8 cellular contexts compared by ENCODE assay signal in the genomic region with DNA sequence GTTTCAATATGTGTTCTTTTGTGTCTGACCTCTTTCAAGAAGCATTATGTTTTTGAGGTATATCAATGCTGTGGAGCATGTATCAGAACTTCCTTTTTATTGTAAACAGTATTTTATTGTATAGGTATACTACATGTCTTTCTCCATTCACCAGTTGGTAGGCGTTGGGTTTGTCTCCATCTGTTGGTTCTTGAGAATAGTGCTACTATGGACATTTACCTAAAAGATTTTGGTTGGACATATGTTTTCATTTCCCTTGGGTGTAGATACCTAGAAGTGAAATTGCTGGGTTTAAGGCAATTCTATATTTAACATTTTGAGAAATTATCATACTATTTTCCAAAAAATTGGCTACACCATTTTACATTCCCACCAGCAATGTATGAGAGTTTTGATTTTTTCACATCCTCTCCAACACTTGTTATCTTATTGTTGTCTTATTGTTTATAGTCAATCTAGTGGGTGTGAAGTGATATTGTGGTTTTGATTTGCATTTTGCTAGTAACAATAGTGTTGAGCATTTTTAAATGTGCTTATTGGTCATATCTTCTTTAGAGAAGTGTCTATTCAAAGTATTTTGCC.
DNase-seq lines count a peak whose midpoint lies in the region; ATAC-seq and TF ChIP-seq lines count a peak whose summit lies in the region.

No MANE protein-coding gene starts in this region.

- H3K4me3 ChIP-seq in psoas muscle: no peak overlapping the region

- peak; percentile 51 for TF ChIP-seq CTCF in psoas muscle (IDR thresholded peaks at IDR 0.05)

- intact Hi-C loops in psoas muscle (cut with DNase I): no loop called here

- no peaks in the 10 kb centered on the region for H3K36me3 ChIP-seq in psoas muscle (ENCODE audit: insufficient read depth in 1 of 2, low read depth in 1 of 2)

- peak; percentile 76 for ATAC-seq in GM18907 (IDR thresholded peaks at IDR 0.05; ENCODE audit: unreplicated experiment)
- ATAC-seq in psoas muscle: no peak
- ATAC-seq in HG03442 (IDR thresholded peaks at IDR 0.05; ENCODE audit: unreplicated experiment): no peak
- ATAC-seq in HG02852 (IDR thresholded peaks at IDR 0.05; ENCODE audit: unreplicated experiment): no peak

- no peaks in the 10 kb centered on the region for H3K9me3 ChIP-seq in psoas muscle

- no peaks in the 10 kb centered on the region for H3K27me3 ChIP-seq in psoas muscle (ENCODE audit: insufficient read depth in 3 of 3, low read length in 2 of 3)

- H3K4me1 ChIP-seq in psoas muscle: no peaks in the 10 kb centered on the region

- no peak overlapping the region for H3K27ac ChIP-seq in psoas muscle

- WGBS in psoas muscle, 3 donors: 34 to 43% (median 36%) methylated on average over 1 of the region's 1 CpG

- DNase-seq in NCI-H2107 (lab: John Stamatoyannopoulos, UW): peak; percentile 18
- DNase-seq in dermis blood vessel endothelial cell: peak; percentile 70
- DNase-seq in psoas muscle: no peak
- DNase-seq in ureter (ENCODE audit: low spot score): no peak
- no peak for DNase-seq in mesenteric fat pad (ENCODE audit: low spot score)

Comparison
In these comparisons a context has a peak if more than half of its experiments do, and no peak if none do; other contexts are left out.
1. DNase-seq: peak in NCI-H2107 (single experiment) and dermis blood vessel endothelial cell (single experiment); none in psoas muscle (0 of 2), ureter (single experiment) and mesenteric fat pad (single experiment).